29 cellular contexts compared by ENCODE assay signal in genomic region chr22:48693377-48694135, GRCh38.
"Had no signal": no experiment of that assay in that cellular context is flagged by ENCODE, and none has a peak within 500 bp of the region (broad histone marks: within the 10 kb centered on the region; RNA-seq: fewer than 3 reads in every experiment).

No MANE protein-coding gene starts in this region.

- DNase-seq: activated B cell treated with CpG ODN at 0.5 μM for 24 hours; activated CD4-positive, alpha-beta T cell treated with anti-CD3 and anti-CD28 coated beads for 1 hour; activated CD4-positive, alpha-beta T cell treated with anti-CD3 and anti-CD28 coated beads, Interleukin-2, amount 10 ng/mL, durations not matched to agents 24 days and 14 days; activated CD4-positive, alpha-beta T cell treated with anti-CD3 and anti-CD28 coated beads, Interleukin-2, amount 50 U/mL, for 48 hours; activated CD8-positive, alpha-beta memory T cell treated with anti-CD3 and anti-CD28 coated beads, Interleukin-2, amount 10 ng/mL, durations not matched to agents 7 days and 5 days; activated effector memory CD4-positive, alpha-beta T cell treated with Interleukin-2 at 50 U/mL for 16 hours; activated naive CD4-positive, alpha-beta T cell; activated naive CD8-positive, alpha-beta T cell treated with anti-CD3 and anti-CD28 coated beads, Interleukin-2, amount 50 U/mL, for 24 hours; activated T-cell treated with anti-CD3 and anti-CD28 coated beads, Interleukin-2, amount 50 U/mL, for 24 hours; amniotic stem cell; body of pancreas; KG1; NCI-H1092 treated with DMSO at 0.1 percent for 48 hours; NCI-H1417 treated with DMSO at 0.1 percent for 48 hours; NCI-H1694; NCI-H2029 treated with DMSO at 0.1 percent for 48 hours; NCI-H345; NCI-H510A; NCI-H526 treated with DMSO at 0.1 percent for 48 hours; NCI-H82; OCI-M1; RPMI8226; SHP77; T-helper 17 cell; T-helper 9 cell had no signal

- H3K36me3 ChIP-seq: ascending aorta had no signal

- H3K9me3 ChIP-seq: ascending aorta, body of pancreas had no signal

- H3K4me1 ChIP-seq: ascending aorta, body of pancreas had no signal

- H3K4me3 ChIP-seq: ascending aorta, body of pancreas had no signal

- ATAC-seq: activated CD8-positive, alpha-beta memory T cell treated with anti-CD3 and anti-CD28 coated beads, Interleukin-2, amount 10 ng/mL, durations not matched to agents 7 days and 5 days; activated naive CD4-positive, alpha-beta T cell treated with anti-CD3 and anti-CD28 coated beads, Interleukin-2, amount 50 U/mL, for 72 hours; activated naive CD8-positive, alpha-beta T cell treated with anti-CD3 and anti-CD28 coated beads, Interleukin-2, amount 50 U/mL, for 24 hours; body of pancreas; Panc1; T-helper 17 cell had no signal

- FAIRE-seq: bronchial epithelial cell had no signal

- H3K27me3 ChIP-seq: ascending aorta, body of pancreas had no signal

- H3K27ac ChIP-seq: ascending aorta, body of pancreas had no signal
